Comparison of ENCODE assay signal across 3 cellular contexts in genomic region chr9:94094219-94095145, GRCh38.
TF ChIP-seq lines count a peak whose summit lies in the region.

No MANE protein-coding gene starts in this region.

TF ChIP-seq in HEK293, 187 proteins besides CTCF, POLR2A, EP300 and RAD21:
- TF ChIP-seq ZFP69B (tag by site-specific recombination; IDR thresholded peaks at IDR 0.05), result peak; percentile 51; the same call in 1 of the 2 replicates
- TF ChIP-seq ZNF341 (tag by site-specific recombination; IDR thresholded peaks at IDR 0.05; ENCODE audit: low read depth), result peak; percentile 66
- 0 out of 2 replicates have a peak, but pooled peaks have one; percentile 22 for TF ChIP-seq GLIS2 (tag by site-specific recombination; IDR thresholded peaks at IDR 0.05)
- peak; percentile 16; the same call in 1 of the 2 replicates for TF ChIP-seq YY1 (tag by site-specific recombination; IDR thresholded peaks at IDR 0.05)
- TF ChIP-seq PRDM10 (tag by site-specific recombination; IDR thresholded peaks at IDR 0.05), result peak; percentile 70
- TF ChIP-seq ZBTB17 (tag by site-specific recombination; IDR thresholded peaks at IDR 0.05), result 0 out of 2 replicates have a peak, but pooled peaks have one; percentile 20
- peak; percentile 17; the same call in 1 of the 2 replicates for TF ChIP-seq GLIS1 (tag by site-specific recombination; IDR thresholded peaks at IDR 0.05)
- TF ChIP-seq EGR2 (tag by site-specific recombination; IDR thresholded peaks at IDR 0.05; ENCODE audit: low read depth), result peak; percentile 50; the same call in 1 of the 2 replicates
- TF ChIP-seq ZEB2 (tag by site-specific recombination; IDR thresholded peaks at IDR 0.05), result 0 out of 2 replicates have a peak, but pooled peaks have one; percentile 42
- peak; percentile 79 for TF ChIP-seq FEZF1 (tag by site-specific recombination; IDR thresholded peaks at IDR 0.05)
- 0 out of 2 replicates have a peak, but pooled peaks have one; percentile 19 for TF ChIP-seq ZNF692 (tag by site-specific recombination; IDR thresholded peaks at IDR 0.05)
- peak; percentile 41; the same call in 1 of the 2 replicates for TF ChIP-seq ZFHX2 (tag by site-specific recombination; conservative IDR thresholded peaks at IDR 0.05)
- TF ChIP-seq ZBTB8A (tag by site-specific recombination; IDR thresholded peaks at IDR 0.05), result peak; percentile 45

TF ChIP-seq in WTC11, 78 proteins besides CTCF, POLR2A, EP300 and RAD21:
- peak; percentile 71; the same call in 1 of the 2 replicates for TF ChIP-seq ZNF281 (CRISPR knock-in tag; IDR thresholded peaks at IDR 0.05)
- peak; percentile 48; the same call in 1 of the 2 replicates for TF ChIP-seq FOXK1 (CRISPR knock-in tag; IDR thresholded peaks at IDR 0.05)
- TF ChIP-seq MAX (CRISPR knock-in tag; IDR thresholded peaks at IDR 0.05), result 0 out of 2 replicates have a peak, but pooled peaks have one; percentile 29

TF ChIP-seq in HepG2, 621 proteins besides CTCF, POLR2A, EP300 and RAD21:
- peak; percentile 50; the same call in 1 of the 2 replicates for TF ChIP-seq ZNF281 (CRISPR knock-in tag; IDR thresholded peaks at IDR 0.05; ENCODE audit: borderline replicate concordance)
